In genomic region chr2:20618886-20619521, GRCh38 we compare ENCODE assay signal across 11 cellular contexts. TPM values are rescaled to one million over a fixed set of nuclear protein-coding genes. Genes with fewer than 3 reads are reported as not detected.
DNase-seq lines count a peak whose midpoint lies in the region; ATAC-seq, FAIRE-seq and TF ChIP-seq lines count a peak whose summit lies in the region.
"Had no signal": no experiment of that assay in that cellular context is flagged by ENCODE, and none has a peak within 500 bp of the region (broad histone marks: within the 10 kb centered on the region; RNA-seq: fewer than 3 reads in every experiment).

No MANE protein-coding gene starts in this region.

- peaks cover 22% of the 10 kb centered on the region for H3K36me3 Mint-ChIP-seq in osteocyte (ENCODE audit: unreplicated experiment)

- H3K9me3 ChIP-seq in adrenal gland (replicated peaks in 1 of 3) (no peaks in the 10 kb centered on the region), upper lobe of left lung (no peaks in the 10 kb centered on the region)

- H3K27me3 ChIP-seq in adrenal gland = no peaks in the 10 kb centered on the region
- no peaks in the 10 kb centered on the region for H3K27me3 ChIP-seq in upper lobe of left lung

- POLR2A ChIA-PET in GM10248 (lab: Yijun Ruan, JAX) = interaction anchor here (2.0 kb wide), 1 partner anchor 172 kb away, joined by 11 read pairs; the partner anchor contains the start of gene RHOB

- CTCF ChIA-PET in GM10248 (lab: Yijun Ruan, JAX) = interaction anchor here (1.1 to 1.2 kb wide), 2 partner anchors 204 to 208 kb away, joined by 3 read pairs; no protein-coding TSS in a partner anchor

- peak overlapping the region; percentile 91 for H3K27ac Mint-ChIP-seq in osteocyte (ENCODE audit: unreplicated experiment)
- H3K27ac Mint-ChIP-seq: stimulated activated memory B cell treated with anti-CD40 and anti-IgM and Interleukin-4, amounts not matched to agents 10 μg/mL and 1 μg/mL and 100 μg/mL, for 72 hours had no signal

- H3K4me1 ChIP-seq in adrenal gland (replicated peaks in 1 of 2) (peaks cover 35 to 77% of the 10 kb centered on the region in 2 donors), upper lobe of left lung (peaks cover 54 to 63% (median 58%) of the 10 kb centered on the region in 4 donors)

- no peaks in the 10 kb centered on the region for H3K9me3 Mint-ChIP-seq in osteocyte (ENCODE audit: unreplicated experiment)
- H3K9me3 Mint-ChIP-seq: stimulated activated memory B cell treated with anti-CD40 and anti-IgM and Interleukin-4, amounts not matched to agents 10 μg/mL and 1 μg/mL and 100 μg/mL, for 72 hours had no signal

- H3K36me3 ChIP-seq in adrenal gland (replicated peaks in 1 of 2) (peaks cover 0 to 31% of the 10 kb centered on the region in 2 donors), upper lobe of left lung (peaks cover 15 to 41% (median 36%) of the 10 kb centered on the region in 4 donors)

- no peak for TF ChIP-seq EP300 in upper lobe of left lung (IDR thresholded peaks at IDR 0.05)

- TF ChIP-seq CTCF in adrenal gland (IDR thresholded peaks at IDR 0.05) (no peak), osteocyte (IDR thresholded peaks at IDR 0.05) (no peak), upper lobe of left lung (IDR thresholded peaks at IDR 0.05) (no peak), GM10248 (IDR thresholded peaks at IDR 0.05; ENCODE audit: control extremely low read depth, extremely low read depth, low read depth, missing control alignments) (no peak), GM13976 (IDR thresholded peaks at IDR 0.05; ENCODE audit: borderline replicate concordance, control extremely low read depth, extremely low read depth, insufficient read depth, missing control alignments) (no peak)

- no peak overlapping the region for H3K4me3 ChIP-seq in adrenal gland
- no peak overlapping the region for H3K4me3 ChIP-seq in upper lobe of left lung

- intact Hi-C loops in adrenal gland (cut with DNase I) = no loop called here
- intact Hi-C loops in cardiac septum (cut with DNase I) = loop anchor here (2.0 kb wide), 1 partner anchor 40 kb away; no protein-coding TSS in a partner anchor

- peaks cover 36% of the 10 kb centered on the region for H3K4me1 Mint-ChIP-seq in osteocyte (ENCODE audit: unreplicated experiment)
- H3K4me1 Mint-ChIP-seq: stimulated activated memory B cell treated with anti-CD40 and anti-IgM and Interleukin-4, amounts not matched to agents 10 μg/mL and 1 μg/mL and 100 μg/mL, for 72 hours had no signal

- H3K27ac ChIP-seq in adrenal gland = peak overlapping the region; percentile 90 to 100 (median 99)
- peak overlapping the region; percentile 88 to 93 (median 92) for H3K27ac ChIP-seq in upper lobe of left lung

- DNase-seq in adrenal gland = peak in 2 of 7 donors; percentile 22 to 29
- DNase-seq in cardiac septum (ENCODE audit: low spot score) = peak; percentile 76
- DNase-seq in osteocyte (ENCODE audit: extremely low spot score, unreplicated experiment) = no peak
- DNase-seq in upper lobe of left lung = peak; percentile 21 to 62
- DNase-seq in GM12891 (ENCODE audit: insufficient read length, low spot score) = no peak
- no peak for DNase-seq in GM10248 (ENCODE audit: extremely low spot score)
- DNase-seq in GM13976 (ENCODE audit: low spot score) = no peak
- DNase-seq: NCI-H187; stimulated activated CD4-positive, alpha-beta T cell treated with anti-CD3 and anti-CD28 coated beads, Interleukin-15, amount 100 ng/mL, for 24 hours had no signal

- no peak for ATAC-seq in upper lobe of left lung (ENCODE audit: low FRiP score in 2 of 2)
- ATAC-seq: stimulated activated memory B cell treated with anti-CD40 and anti-IgM and Interleukin-4, amounts not matched to agents 10 μg/mL and 1 μg/mL and 100 μg/mL, for 72 hours had no signal

- FAIRE-seq in GM12891 (lab: Jason Lieb, UNC) = no peak
- FAIRE-seq: GM12892 had no signal

- H3K27me3 Mint-ChIP-seq in osteocyte (ENCODE audit: unreplicated experiment) = no peaks in the 10 kb centered on the region
- H3K27me3 Mint-ChIP-seq: stimulated activated memory B cell treated with anti-CD40 and anti-IgM and Interleukin-4, amounts not matched to agents 10 μg/mL and 1 μg/mL and 100 μg/mL, for 72 hours had no signal

- WGBS in adrenal gland, 4 donors = 57 to 71% (median 70%) methylated on average over 7 to 15 of the region's 15 CpGs
- WGBS in upper lobe of left lung, 2 donors = 60 to 79% methylated on average over 5 to 15 of the region's 15 CpGs

- no peak overlapping the region for H3K4me3 Mint-ChIP-seq in osteocyte (ENCODE audit: unreplicated experiment)
- H3K4me3 Mint-ChIP-seq: stimulated activated memory B cell treated with anti-CD40 and anti-IgM and Interleukin-4, amounts not matched to agents 10 μg/mL and 1 μg/mL and 100 μg/mL, for 72 hours had no signal

- in situ Hi-C loops in GM13976 (cut with MboI; ENCODE audit: low sequenced_read_pairs, unreplicated experiment) = no loop called here

- TF ChIP-seq POLR2A in adrenal gland (IDR thresholded peaks at IDR 0.05) (no peak), upper lobe of left lung (IDR thresholded peaks at IDR 0.05) (no peak), GM12891 (IDR thresholded peaks at IDR 0.05; ENCODE audit: low read depth, low read length) (no peak)

TF ChIP-seq in GM12891, 5 proteins besides CTCF, POLR2A, EP300 and RAD21:
- TF ChIP-seq PAX5 (IDR thresholded peaks at IDR 0.05; ENCODE audit: insufficient read depth, low read length, severe bottlenecking) = no peak
- TF ChIP-seq POLR2AphosphoS5 (IDR thresholded peaks at IDR 0.05; ENCODE audit: low read depth, low read length) = no peak
- TF ChIP-seq TAF1 (IDR thresholded peaks at IDR 0.05; ENCODE audit: low read depth, low read length) = no peak
- TF ChIP-seq SPI1 (IDR thresholded peaks at IDR 0.05; ENCODE audit: low read depth, low read length) = no peak
- TF ChIP-seq POU2F2 (IDR thresholded peaks at IDR 0.05; ENCODE audit: low read depth, low read length) = no peak

RNA-seq across cellular contexts. Expression of gene HS1BP3, which starts 31.9 kb away (rescaled TPM):
- 10 to 100 TPM; 33.0 to 50.1 (median 42.9) TPM for total RNA-seq in adrenal gland
- polyA plus RNA-seq in adrenal gland = 10 to 100 TPM; 23.7 to 44.2 (median 29.2) TPM
- 15.6 TPM for total RNA-seq in cardiac septum
- total RNA-seq in osteocyte = 40.5 and 42.8 TPM in 2 replicates
- 10 to 100 TPM; 41.0 to 45.8 (median 42.7) TPM for total RNA-seq in upper lobe of left lung
- 6.6 TPM for polyA plus RNA-seq in GM12891 (2012; ENCODE audit: low read depth, missing spikeins)

RNA-seq across cellular contexts. Expression of gene GDF7, which starts 47.9 kb away (rescaled TPM):
- total RNA-seq in adrenal gland = 1 to 10 TPM in 3 of 8 donors, under 1 TPM in 5; 0.17 to 1.8 (median 0.51) TPM
- under 1 TPM; 0.22 to 0.30 (median 0.24) TPM for polyA plus RNA-seq in adrenal gland
- 0.94 TPM for total RNA-seq in cardiac septum
- total RNA-seq in osteocyte = 9.0 and 10.1 TPM in 2 replicates
- total RNA-seq in upper lobe of left lung = 1 to 10 TPM in 1 of 6 donors, under 1 TPM in 5; under 0.01 to 1.8 (median 0.44) TPM
- polyA plus RNA-seq in GM12891 (2012; ENCODE audit: low read depth, missing spikeins) = 0.12 TPM

Comparison
In these comparisons a context has a peak if more than half of its experiments do, and no peak if none do; other contexts are left out.
1. DNase-seq: peak in cardiac septum (single experiment) and upper lobe of left lung (2 of 2); none in osteocyte (single experiment), GM12891 (single experiment), GM10248 (single experiment) and GM13976 (single experiment).